In the genomic region with DNA sequence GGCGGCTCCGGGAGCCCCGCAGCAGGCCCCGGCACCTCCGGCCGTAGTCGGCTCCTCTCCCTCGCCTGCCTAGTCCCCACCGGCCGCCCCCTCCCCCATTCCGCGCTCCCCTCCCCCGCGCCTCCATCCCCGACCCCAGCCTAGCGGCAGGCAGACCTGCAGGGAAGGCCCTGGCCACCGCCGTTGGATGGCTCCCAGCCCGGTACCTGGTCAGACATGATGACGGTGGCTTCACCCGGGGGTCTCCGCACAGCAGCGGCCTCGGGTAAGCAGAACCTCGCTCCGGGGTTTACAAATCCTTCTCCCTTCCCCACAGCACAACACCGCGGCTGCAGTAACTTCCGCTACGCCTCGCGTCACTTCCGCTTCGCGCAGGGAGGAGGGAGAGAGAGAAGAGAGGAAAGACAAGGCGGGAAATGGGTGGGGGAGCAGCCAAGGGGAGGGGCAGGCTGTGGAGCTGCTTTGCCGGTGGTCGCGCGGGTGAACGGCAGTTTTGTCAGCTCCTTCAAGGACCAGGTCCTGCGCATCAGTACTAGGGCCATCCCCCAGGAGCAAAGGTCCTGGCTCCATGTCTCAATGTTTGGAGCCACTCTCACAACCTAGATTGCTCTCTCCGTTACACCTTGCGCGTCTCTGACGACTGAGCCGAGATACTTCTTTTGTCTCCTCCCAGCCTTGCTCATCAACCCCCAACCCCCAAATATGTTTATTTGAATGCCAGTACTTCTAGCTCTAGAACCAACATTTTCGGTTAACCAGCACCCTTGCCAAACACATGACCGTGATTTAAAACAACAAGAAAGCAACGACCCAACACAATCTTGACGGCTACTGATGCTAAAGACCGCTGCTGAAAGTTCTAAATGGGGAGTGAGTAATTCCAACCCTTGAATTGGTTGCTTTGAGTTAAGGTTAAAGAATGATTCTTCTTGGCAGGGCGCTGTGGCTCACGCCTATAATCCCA, we compare ENCODE assay signal across 1 cellular context.
TF ChIP-seq lines count a peak whose summit lies in the region.

A gene (minus strand): TSS at position 364 of the 964 bp plus-strand sequence. CDS start 146 bp downstream, at position 218.

TF ChIP-seq in HEK293, 187 proteins besides CTCF, POLR2A, EP300 and RAD21 (continued from another document):
- TF ChIP-seq ZNF76 (tag by site-specific recombination; IDR thresholded peaks at IDR 0.05; ENCODE audit: borderline replicate concordance, low read depth): peak; percentile 43; the same call in 1 of the 2 replicates
- no peak for TF ChIP-seq ZFP3 (tag by site-specific recombination; IDR thresholded peaks at IDR 0.05; ENCODE audit: low read depth)
- no peak for TF ChIP-seq ZBTB1 (tag by site-specific recombination; IDR thresholded peaks at IDR 0.05)
- TF ChIP-seq, protein P1, sequence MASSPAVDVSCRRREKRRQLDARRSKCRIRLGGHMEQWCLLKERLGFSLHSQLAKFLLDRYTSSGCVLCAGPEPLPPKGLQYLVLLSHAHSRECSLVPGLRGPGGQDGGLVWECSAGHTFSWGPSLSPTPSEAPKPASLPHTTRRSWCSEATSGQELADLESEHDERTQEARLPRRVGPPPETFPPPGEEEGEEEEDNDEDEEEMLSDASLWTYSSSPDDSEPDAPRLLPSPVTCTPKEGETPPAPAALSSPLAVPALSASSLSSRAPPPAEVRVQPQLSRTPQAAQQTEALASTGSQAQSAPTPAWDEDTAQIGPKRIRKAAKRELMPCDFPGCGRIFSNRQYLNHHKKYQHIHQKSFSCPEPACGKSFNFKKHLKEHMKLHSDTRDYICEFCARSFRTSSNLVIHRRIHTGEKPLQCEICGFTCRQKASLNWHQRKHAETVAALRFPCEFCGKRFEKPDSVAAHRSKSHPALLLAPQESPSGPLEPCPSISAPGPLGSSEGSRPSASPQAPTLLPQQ (tag by site-specific recombination; IDR thresholded peaks at IDR 0.05): peak; percentile 42; the same call in 1 of the 2 replicates
- TF ChIP-seq ZNF837 (tag by site-specific recombination; IDR thresholded peaks at IDR 0.05): no peak
- no peak for TF ChIP-seq ZNF558 (tag by site-specific recombination; IDR thresholded peaks at IDR 0.05)
- TF ChIP-seq ZNF335 (tag by site-specific recombination; conservative IDR thresholded peaks at IDR 0.05): peak; percentile 68
- no peak for TF ChIP-seq SCRT2 (tag by site-specific recombination; IDR thresholded peaks at IDR 0.05)
- TF ChIP-seq ZNF174 (tag by site-specific recombination; IDR thresholded peaks at IDR 0.05): no peak
- TF ChIP-seq MZF1 (tag by site-specific recombination; IDR thresholded peaks at IDR 0.05; ENCODE audit: borderline replicate concordance): 0 out of 2 replicates have a peak, but pooled peaks have one; percentile 51
- no peak for TF ChIP-seq ZNF10 (tag by site-specific recombination; IDR thresholded peaks at IDR 0.05)
- TF ChIP-seq, protein P2, sequence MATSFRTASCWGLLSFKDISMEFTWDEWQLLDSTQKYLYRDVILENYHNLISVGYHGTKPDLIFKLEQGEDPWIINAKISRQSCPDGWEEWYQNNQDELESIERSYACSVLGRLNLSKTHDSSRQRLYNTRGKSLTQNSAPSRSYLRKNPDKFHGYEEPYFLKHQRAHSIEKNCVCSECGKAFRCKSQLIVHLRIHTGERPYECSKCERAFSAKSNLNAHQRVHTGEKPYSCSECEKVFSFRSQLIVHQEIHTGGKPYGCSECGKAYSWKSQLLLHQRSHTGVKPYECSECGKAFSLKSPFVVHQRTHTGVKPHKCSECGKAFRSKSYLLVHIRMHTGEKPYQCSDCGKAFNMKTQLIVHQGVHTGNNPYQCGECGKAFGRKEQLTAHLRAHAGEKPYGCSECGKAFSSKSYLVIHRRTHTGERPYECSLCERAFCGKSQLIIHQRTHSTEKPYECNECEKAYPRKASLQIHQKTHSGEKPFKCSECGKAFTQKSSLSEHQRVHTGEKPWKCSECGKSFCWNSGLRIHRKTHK (tag by site-specific recombination; IDR thresholded peaks at IDR 0.05): no peak
- TF ChIP-seq SP2 (tag by site-specific recombination; IDR thresholded peaks at IDR 0.05): peak; percentile 79
- TF ChIP-seq, protein P3, sequence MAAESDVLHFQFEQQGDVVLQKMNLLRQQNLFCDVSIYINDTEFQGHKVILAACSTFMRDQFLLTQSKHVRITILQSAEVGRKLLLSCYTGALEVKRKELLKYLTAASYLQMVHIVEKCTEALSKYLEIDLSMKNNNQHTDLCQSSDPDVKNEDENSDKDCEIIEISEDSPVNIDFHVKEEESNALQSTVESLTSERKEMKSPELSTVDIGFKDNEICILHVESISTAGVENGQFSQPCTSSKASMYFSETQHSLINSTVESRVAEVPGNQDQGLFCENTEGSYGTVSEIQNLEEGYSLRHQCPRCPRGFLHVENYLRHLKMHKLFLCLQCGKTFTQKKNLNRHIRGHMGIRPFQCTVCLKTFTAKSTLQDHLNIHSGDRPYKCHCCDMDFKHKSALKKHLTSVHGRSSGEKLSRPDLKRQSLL (tag by site-specific recombination; IDR thresholded peaks at IDR 0.05): peak; percentile 53; the same call in 1 of the 2 replicates
- TF ChIP-seq ZNF274 (IDR thresholded peaks at IDR 0.05; ENCODE audit: low read length): no peak
- TF ChIP-seq ZNF274 (tag by site-specific recombination; IDR thresholded peaks at IDR 0.05; ENCODE audit: borderline replicate concordance): no peak
- TF ChIP-seq WT1 (tag by site-specific recombination; IDR thresholded peaks at IDR 0.05): no peak
- TF ChIP-seq ZNF561 (tag by site-specific recombination; IDR thresholded peaks at IDR 0.05; ENCODE audit: borderline replicate concordance): no peak
- no peak for TF ChIP-seq ZNF660 (tag by site-specific recombination; IDR thresholded peaks at IDR 0.05)
- TF ChIP-seq, protein P4, sequence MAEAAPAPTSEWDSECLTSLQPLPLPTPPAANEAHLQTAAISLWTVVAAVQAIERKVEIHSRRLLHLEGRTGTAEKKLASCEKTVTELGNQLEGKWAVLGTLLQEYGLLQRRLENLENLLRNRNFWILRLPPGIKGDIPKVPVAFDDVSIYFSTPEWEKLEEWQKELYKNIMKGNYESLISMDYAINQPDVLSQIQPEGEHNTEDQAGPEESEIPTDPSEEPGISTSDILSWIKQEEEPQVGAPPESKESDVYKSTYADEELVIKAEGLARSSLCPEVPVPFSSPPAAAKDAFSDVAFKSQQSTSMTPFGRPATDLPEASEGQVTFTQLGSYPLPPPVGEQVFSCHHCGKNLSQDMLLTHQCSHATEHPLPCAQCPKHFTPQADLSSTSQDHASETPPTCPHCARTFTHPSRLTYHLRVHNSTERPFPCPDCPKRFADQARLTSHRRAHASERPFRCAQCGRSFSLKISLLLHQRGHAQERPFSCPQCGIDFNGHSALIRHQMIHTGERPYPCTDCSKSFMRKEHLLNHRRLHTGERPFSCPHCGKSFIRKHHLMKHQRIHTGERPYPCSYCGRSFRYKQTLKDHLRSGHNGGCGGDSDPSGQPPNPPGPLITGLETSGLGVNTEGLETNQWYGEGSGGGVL (tag by site-specific recombination; IDR thresholded peaks at IDR 0.05): peak; percentile 60
- TF ChIP-seq ZSCAN30 (tag by site-specific recombination; IDR thresholded peaks at IDR 0.05): 0 out of 2 replicates have a peak, but pooled peaks have one; percentile 49
- TF ChIP-seq, protein P5, sequence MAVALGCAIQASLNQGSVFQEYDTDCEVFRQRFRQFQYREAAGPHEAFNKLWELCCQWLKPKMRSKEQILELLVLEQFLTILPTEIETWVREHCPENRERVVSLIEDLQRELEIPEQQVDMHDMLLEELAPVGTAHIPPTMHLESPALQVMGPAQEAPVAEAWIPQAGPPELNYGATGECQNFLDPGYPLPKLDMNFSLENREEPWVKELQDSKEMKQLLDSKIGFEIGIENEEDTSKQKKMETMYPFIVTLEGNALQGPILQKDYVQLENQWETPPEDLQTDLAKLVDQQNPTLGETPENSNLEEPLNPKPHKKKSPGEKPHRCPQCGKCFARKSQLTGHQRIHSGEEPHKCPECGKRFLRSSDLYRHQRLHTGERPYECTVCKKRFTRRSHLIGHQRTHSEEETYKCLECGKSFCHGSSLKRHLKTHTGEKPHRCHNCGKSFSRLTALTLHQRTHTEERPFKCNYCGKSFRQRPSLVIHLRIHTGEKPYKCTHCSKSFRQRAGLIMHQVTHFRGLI (tag by site-specific recombination; IDR thresholded peaks at IDR 0.05): no peak
- TF ChIP-seq ZNF292 (tag by site-specific recombination; IDR thresholded peaks at IDR 0.05; ENCODE audit: borderline replicate concordance, low read depth): no peak
- TF ChIP-seq, protein P6, sequence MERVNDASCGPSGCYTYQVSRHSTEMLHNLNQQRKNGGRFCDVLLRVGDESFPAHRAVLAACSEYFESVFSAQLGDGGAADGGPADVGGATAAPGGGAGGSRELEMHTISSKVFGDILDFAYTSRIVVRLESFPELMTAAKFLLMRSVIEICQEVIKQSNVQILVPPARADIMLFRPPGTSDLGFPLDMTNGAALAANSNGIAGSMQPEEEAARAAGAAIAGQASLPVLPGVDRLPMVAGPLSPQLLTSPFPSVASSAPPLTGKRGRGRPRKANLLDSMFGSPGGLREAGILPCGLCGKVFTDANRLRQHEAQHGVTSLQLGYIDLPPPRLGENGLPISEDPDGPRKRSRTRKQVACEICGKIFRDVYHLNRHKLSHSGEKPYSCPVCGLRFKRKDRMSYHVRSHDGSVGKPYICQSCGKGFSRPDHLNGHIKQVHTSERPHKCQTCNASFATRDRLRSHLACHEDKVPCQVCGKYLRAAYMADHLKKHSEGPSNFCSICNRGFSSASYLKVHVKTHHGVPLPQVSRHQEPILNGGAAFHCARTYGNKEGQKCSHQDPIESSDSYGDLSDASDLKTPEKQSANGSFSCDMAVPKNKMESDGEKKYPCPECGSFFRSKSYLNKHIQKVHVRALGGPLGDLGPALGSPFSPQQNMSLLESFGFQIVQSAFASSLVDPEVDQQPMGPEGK (tag by site-specific recombination; IDR thresholded peaks at IDR 0.05): peak; percentile 60; the same call in 1 of the 2 replicates
- TF ChIP-seq ZNF544 (tag by site-specific recombination; IDR thresholded peaks at IDR 0.05): no peak
- no peak for TF ChIP-seq GLI4 (tag by site-specific recombination; IDR thresholded peaks at IDR 0.05)
- peak; percentile 63 for TF ChIP-seq SP3 (tag by site-specific recombination; IDR thresholded peaks at IDR 0.05)
- TF ChIP-seq ZNF610 (tag by site-specific recombination; IDR thresholded peaks at IDR 0.05; ENCODE audit: borderline replicate concordance): 0 out of 2 replicates have a peak, but pooled peaks have one; percentile 43
- peak; percentile 32; the same call in 1 of the 2 replicates for TF ChIP-seq GLIS2 (tag by site-specific recombination; IDR thresholded peaks at IDR 0.05)
- TF ChIP-seq ZNF629 (tag by site-specific recombination; IDR thresholded peaks at IDR 0.05): peak; percentile 83
- no peak for TF ChIP-seq ZNF214 (tag by site-specific recombination; IDR thresholded peaks at IDR 0.05; ENCODE audit: borderline replicate concordance)
- TF ChIP-seq ZNF302 (tag by site-specific recombination; IDR thresholded peaks at IDR 0.05; ENCODE audit: low read depth): no peak
- TF ChIP-seq, protein P7, sequence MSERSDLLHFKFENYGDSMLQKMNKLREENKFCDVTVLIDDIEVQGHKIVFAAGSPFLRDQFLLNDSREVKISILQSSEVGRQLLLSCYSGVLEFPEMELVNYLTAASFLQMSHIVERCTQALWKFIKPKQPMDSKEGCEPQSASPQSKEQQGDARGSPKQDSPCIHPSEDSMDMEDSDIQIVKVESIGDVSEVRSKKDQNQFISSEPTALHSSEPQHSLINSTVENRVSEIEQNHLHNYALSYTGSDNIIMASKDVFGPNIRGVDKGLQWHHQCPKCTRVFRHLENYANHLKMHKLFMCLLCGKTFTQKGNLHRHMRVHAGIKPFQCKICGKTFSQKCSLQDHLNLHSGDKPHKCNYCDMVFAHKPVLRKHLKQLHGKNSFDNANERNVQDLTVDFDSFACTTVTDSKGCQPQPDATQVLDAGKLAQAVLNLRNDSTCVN (tag by site-specific recombination; optimal IDR thresholded peaks at IDR 0.05): peak; percentile 28
